In genomic region chr7:27611043-27611442, GRCh38 we compare ENCODE assay signal across 13 cellular contexts. TPM values are rescaled to one million over a fixed set of nuclear protein-coding genes. Genes with fewer than 3 reads are reported as not detected.
DNase-seq lines count a peak whose midpoint lies in the region; ATAC-seq and TF ChIP-seq lines count a peak whose summit lies in the region.
"Had no signal": no experiment of that assay in that cellular context is flagged by ENCODE, and none has a peak within 500 bp of the region (broad histone marks: within the 10 kb centered on the region; RNA-seq: fewer than 3 reads in every experiment).

No MANE protein-coding gene starts in this region.

- no peak overlapping the region for H3K27ac ChIP-seq in lung (ENCODE audit: low read depth in 1 of 2, low read length in 1 of 2)

- H3K4me1 ChIP-seq in adipocyte (ENCODE audit: control insufficient read depth, insufficient read depth, low read length) (peaks cover 26% of the 10 kb centered on the region), lung (ENCODE audit: control insufficient read depth in 2 of 2, insufficient read depth in 2 of 2, low read length in 2 of 2) (peaks cover 0 to 2% of the 10 kb centered on the region in 2 donors)

- WGBS in lung, 2 donors: 72 to 89% methylated on average over 3 of the region's 3 CpGs

- intact Hi-C loops in posterior cingulate gyrus (cut with DNase I) (no loop called here), head of caudate nucleus (cut with DNase I) (no loop called here)

- peak; percentile 74 for DNase-seq in EL
- DNase-seq in NCI-H1436 (lab: John Stamatoyannopoulos, UW): peak; percentile 55
- DNase-seq in adipocyte (ENCODE audit: low read depth): peak; percentile 72
- DNase-seq in lung (ENCODE audit: low spot score): peak; percentile 58
- DNase-seq in A172 (ENCODE audit: low spot score): no peak
- DNase-seq in posterior cingulate gyrus: no peak
- no peak for DNase-seq in head of caudate nucleus
- DNase-seq: activated CD4-positive, alpha-beta T cell treated with anti-CD3 and anti-CD28 coated beads, Interleukin-2, amount 50 U/mL, for 1 hour; anterior cingulate cortex; dermis blood vessel endothelial cell; left cardiac atrium; NCI-H1694 treated with DMSO at 0.1 percent for 48 hours; substantia nigra had no signal

- H3K9me3 ChIP-seq in adipocyte (ENCODE audit: control insufficient read depth, low read length): no peaks in the 10 kb centered on the region
- no peaks in the 10 kb centered on the region for H3K9me3 ChIP-seq in lung (ENCODE audit: control insufficient read depth in 2 of 2, insufficient read depth in 1 of 2, low read length in 1 of 2)

- TF ChIP-seq CTCF in lung (IDR thresholded peaks at IDR 0.05; ENCODE audit: control extremely low read depth, extremely low read depth): no peak

- peak; percentile 53 for ATAC-seq in lung (ENCODE audit: insufficient read depth, low FRiP score)
- ATAC-seq: left cardiac atrium had no signal

- no peaks in the 10 kb centered on the region for H3K27me3 ChIP-seq in adipocyte (replicated peaks; ENCODE audit: control insufficient read depth, insufficient read depth, low read length)
- H3K27me3 ChIP-seq in lung (ENCODE audit: control insufficient read depth, insufficient read depth): no peaks in the 10 kb centered on the region

- H3K4me3 ChIP-seq in adipocyte (ENCODE audit: low read length) (no peak overlapping the region), lung (no peak overlapping the region)

- H3K36me3 ChIP-seq in adipocyte (ENCODE audit: control insufficient read depth, insufficient read depth, low read length, severe bottlenecking) (peaks cover 3% of the 10 kb centered on the region), lung (ENCODE audit: control insufficient read depth in 2 of 2, insufficient read depth in 2 of 2, low read length in 2 of 2) (no peaks in the 10 kb centered on the region)

- no peak overlapping the region for H3K9ac ChIP-seq in adipocyte (ENCODE audit: low read length)

RNA-seq across cellular contexts. Expression of gene HIBADH, which starts 51.6 kb away (rescaled TPM):
- 10 to 100 TPM; 18.8 to 39.2 TPM for total RNA-seq in lung
- polyA plus RNA-seq in lung: 10 to 100 TPM; 13.7 to 16.0 TPM
- total RNA-seq in A172 (2014; rRNA removed; shearing (Covaris generic)): 120 and 123 TPM in 2 replicates

Comparison
In these comparisons a context has a peak if more than half of its experiments do, and no peak if none do; other contexts are left out.
1. DNase-seq: peak in EL (single experiment), NCI-H1436 (single experiment), adipocyte (single experiment) and lung (single experiment); none in A172 (single experiment), posterior cingulate gyrus (0 of 10) and head of caudate nucleus (0 of 42).